In the genomic region with DNA sequence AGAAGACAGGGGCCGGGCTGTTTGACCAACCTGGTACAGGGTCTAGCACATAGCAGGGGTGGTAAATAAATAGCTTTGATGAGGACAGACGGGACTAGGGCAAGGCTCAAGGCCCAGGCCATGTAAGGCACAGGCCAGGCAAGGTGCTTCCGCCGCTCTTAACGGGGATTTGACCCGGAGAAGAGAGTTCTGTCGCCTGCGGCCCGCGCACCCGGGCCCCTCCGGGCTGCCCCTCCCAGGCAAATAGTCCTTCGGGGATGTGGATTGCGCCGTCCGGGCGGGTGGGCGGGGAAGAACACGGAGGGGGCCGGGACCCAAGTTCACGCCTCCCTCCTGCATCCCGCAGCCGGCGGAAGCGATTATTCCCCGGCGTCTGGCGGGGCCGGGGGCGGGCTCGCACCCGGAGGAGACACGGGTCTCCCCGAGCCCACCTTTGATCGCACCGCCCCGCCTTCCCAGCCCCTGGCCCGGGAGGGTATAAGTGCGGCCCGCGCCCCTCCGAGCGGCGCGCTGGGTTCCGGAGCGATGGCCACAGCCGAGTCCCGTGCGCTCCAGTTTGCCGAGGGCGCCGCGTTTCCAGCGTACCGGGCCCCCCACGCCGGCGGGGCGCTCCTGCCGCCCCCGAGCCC, we compare ENCODE assay signal across 8 cellular contexts. TPM values are rescaled to one million over a fixed set of nuclear protein-coding genes. Genes with fewer than 3 reads are reported as not detected.
A peak's percentile ranks its signal among the peaks of the same experiment; 100 is the strongest.
DNase-seq lines count a peak whose midpoint lies in the region; ATAC-seq and TF ChIP-seq lines count a peak whose summit lies in the region.

A gene (plus strand): TSS at position 508 of the 629 bp plus-strand sequence. CDS start 18 bp downstream, at position 526.

- H3K9me3 Mint-ChIP-seq in Calu3 (ENCODE audit: low read depth, unreplicated experiment) (no peaks in the 10 kb centered on the region), chondrocyte (ENCODE audit: low read depth) (no peaks in the 10 kb centered on the region), naive B cell (no peaks in the 10 kb centered on the region)

- TF ChIP-seq CTCF in Calu3 (IDR thresholded peaks at IDR 0.05; ENCODE audit: unreplicated experiment) (no peak), chondrocyte (IDR thresholded peaks at IDR 0.05) (no peak)

- peak within 1 kb of the TSS; percentile 71 for H3K4me3 Mint-ChIP-seq in Calu3 (ENCODE audit: low read depth, unreplicated experiment)
- peak within 1 kb of the TSS; percentile 72 for H3K4me3 Mint-ChIP-seq in chondrocyte (ENCODE audit: unreplicated experiment)
- H3K4me3 Mint-ChIP-seq in naive B cell: peak within 1 kb of the TSS; percentile 85 to 95 (median 91)

- DNase-seq in Calu3 (peak; percentile 7), chondrocyte (ENCODE audit: low spot score) (no peak), naive B cell (no peak), NAMALWA (ENCODE audit: low spot score) (no peak), NCI-H2081 treated with DMSO at 0.1 percent for 48 hours (lab: John Stamatoyannopoulos, UW) (no peak)

- ATAC-seq in GM19372 (IDR thresholded peaks at IDR 0.05; ENCODE audit: low read depth, unreplicated experiment) (peak; percentile 40), HG03469 (IDR thresholded peaks at IDR 0.05; ENCODE audit: unreplicated experiment) (peak; percentile 13), naive B cell (ENCODE audit: low read depth in 2 of 2) (peak; percentile 63), GM18870 (IDR thresholded peaks at IDR 0.05; ENCODE audit: unreplicated experiment) (no peak)

- H3K4me1 Mint-ChIP-seq in Calu3 (ENCODE audit: low read depth, unreplicated experiment) (peaks cover 7% of the 10 kb centered on the region), chondrocyte (ENCODE audit: low read depth) (no peaks in the 10 kb centered on the region), naive B cell (peaks cover 6 to 13% (median 6%) of the 10 kb centered on the region in 3 donors)

- H3K27me3 Mint-ChIP-seq in Calu3 (ENCODE audit: unreplicated experiment) (peaks cover 28% of the 10 kb centered on the region), chondrocyte (ENCODE audit: low read depth) (no peaks in the 10 kb centered on the region), naive B cell (peaks cover 8 to 11% (median 10%) of the 10 kb centered on the region in 3 donors)

- H3K36me3 Mint-ChIP-seq in Calu3 (ENCODE audit: insufficient read depth, unreplicated experiment) (peaks cover 15% of the 10 kb centered on the region), chondrocyte (ENCODE audit: low read depth) (no peaks in the 10 kb centered on the region), naive B cell (no peaks in the 10 kb centered on the region)

- H3K27ac Mint-ChIP-seq in Calu3 (ENCODE audit: unreplicated experiment): no peak within 1 kb of the TSS
- no peak within 1 kb of the TSS for H3K27ac Mint-ChIP-seq in chondrocyte (ENCODE audit: unreplicated experiment)
- H3K27ac Mint-ChIP-seq in naive B cell: peak within 1 kb of the TSS in 1 of 6 donors; percentile 44

- CTCF ChIA-PET in Calu3 (lab: Charles Lee): interaction anchor here (1.0 to 1.3 kb wide), 2 partner anchors 25 to 110 kb away, joined by 4 to 6 read pairs; no protein-coding TSS in a partner anchor

- no TSS peak for BruUV-seq in Calu3 (replicated peaks; lab: Mats Ljungman, UMichigan)

- intact Hi-C loops in Calu3 (cut with micrococcal nuclease; ENCODE audit: unreplicated experiment): no loop called here

RNA-seq across cellular contexts. Expression of the gene that starts here (rescaled TPM):
- total RNA-seq in Calu3 (2022) (not detected in 2 replicates), chondrocyte (0.17 TPM in 1 of 3 replicates, not detected in the others)
- polyA plus RNA-seq in naive B cell (ENCODE audit: low read depth in 6 of 6): 1 to 10 TPM in 1 of 6 donors, under 1 TPM in 3, not detected in 2; 0.23 to 2.8 (median 0.36) TPM

Comparison
In these comparisons a context has a peak if more than half of its experiments do, and no peak if none do; other contexts are left out.
1. Peak in DNase-seq in Calu3; RNA of the gene not detected or under 1 TPM.